In the genomic region with DNA sequence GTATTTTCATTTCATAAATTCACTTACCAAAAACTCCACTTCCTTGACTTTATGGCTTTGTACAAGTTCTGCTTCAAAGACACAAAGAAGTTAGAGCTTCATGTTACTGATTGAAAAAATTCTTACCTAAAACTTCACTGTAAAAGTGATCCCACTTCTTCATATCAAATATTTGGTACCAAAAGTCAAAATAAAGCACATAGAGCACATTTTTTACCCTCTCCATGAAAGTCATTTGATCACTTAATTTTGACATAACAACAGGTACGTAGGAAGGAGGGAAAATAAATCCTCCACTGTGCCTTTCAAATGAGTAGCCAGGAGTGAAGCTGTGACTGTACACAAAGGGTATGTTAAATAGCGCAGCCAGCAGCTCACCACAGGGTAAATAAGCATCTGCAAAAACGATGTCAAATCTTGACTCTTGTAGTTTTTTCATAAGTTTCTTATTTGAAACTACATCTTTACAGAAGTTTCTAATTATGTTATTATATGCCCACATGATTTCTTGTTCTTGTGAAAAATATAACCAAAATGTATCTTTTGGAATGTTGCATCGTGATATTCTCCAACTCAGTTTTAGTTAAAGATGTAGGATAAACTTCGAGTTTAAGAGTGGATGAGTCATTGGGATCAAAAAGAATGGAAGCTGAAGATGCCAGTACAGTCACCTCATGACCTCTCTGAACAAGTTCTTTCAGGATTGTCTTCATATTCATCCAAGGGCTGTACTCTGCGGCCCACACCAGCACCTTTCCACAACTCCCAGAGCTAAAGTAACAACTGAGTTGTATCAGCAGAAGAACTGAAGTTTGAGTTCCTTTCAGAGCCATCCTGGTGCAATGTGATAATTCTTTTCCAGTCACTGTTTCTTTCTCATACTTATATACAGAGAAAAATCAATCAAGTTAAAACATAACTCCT, we compare ENCODE assay signal across 7 cellular contexts.
DNase-seq lines count a peak whose midpoint lies in the region; ATAC-seq, FAIRE-seq and TF ChIP-seq lines count a peak whose summit lies in the region.
"Not testable (repeated sequence)": the region's sequence is repeated elsewhere in the genome, so short reads cannot be mapped to it uniquely, and the experiment has no call there.

No MANE protein-coding gene starts in this region.

- H3K27ac ChIP-seq in HUES48 (ENCODE audit: low read depth, low read length) (peak overlapping the region; percentile 76), right lobe of liver (peak overlapping the region; percentile 6 to 69 (median 30))
- H3K27ac ChIP-seq in H1 (ENCODE audit: low read depth, low read length); iPS-20b (ENCODE audit: low read length); neuronal stem cell (replicated peaks; ENCODE audit: low read length): not testable (repeated sequence)

- WGBS in H1 (ENCODE audit: extremely low coverage in 1 of 2, insufficient coverage in 1 of 2, insufficient read length in 1 of 2, insufficient replicate concordance in 2 of 2, low coverage in 1 of 2, low lambda C conversion rate in 2 of 2, missing lambda C conversion rate in 1 of 2), 2 experiments: 41% methylated on average over 6 of the region's 6 CpGs; no CpG with 5 or more reads in 1 of the 2 experiments
- WGBS in right lobe of liver (ENCODE audit: insufficient coverage, low coverage, low lambda C conversion rate, missing lambda C conversion rate): 25% methylated on average over 6 of the region's 6 CpGs
- WGBS in neuronal stem cell (ENCODE audit: extremely low coverage in 2 of 2, insufficient read length in 2 of 2, insufficient replicate concordance in 1 of 2), 2 donors: no CpG with 5 or more reads among the region's 6 CpGs

- not testable (repeated sequence) for TF ChIP-seq CTCF in H1 (IDR thresholded peaks at IDR 0.05; ENCODE audit: control extremely low read depth in 1 of 3, insufficient read depth in 1 of 3, low read depth in 1 of 3, low read length in 3 of 3); right lobe of liver (IDR thresholded peaks at IDR 0.05)

- not testable (repeated sequence) for H2AFZ ChIP-seq in H1 (ENCODE audit: low read length)
- H2AFZ ChIP-seq in neuronal stem cell (ENCODE audit: low read length): peak overlapping the region; percentile 78

- CTCF ChIA-PET in H1 (lab: Charles Lee; ENCODE audit: partially characterized antibody): not testable (repeated sequence)

- H2BK15ac ChIP-seq in H1 (ENCODE audit: low read length); neuronal stem cell (ENCODE audit: low read length): not testable (repeated sequence)

- H3K27me3 ChIP-seq in HUES48 (ENCODE audit: control insufficient read depth, insufficient read depth, low read length); adipocyte (replicated peaks; ENCODE audit: control insufficient read depth, insufficient read depth, low read length); H1 (replicated peaks in 1 of 4; ENCODE audit: control insufficient read depth in 3 of 4, extremely low read depth in 1 of 4, insufficient read depth in 3 of 4, low read length in 3 of 4); iPS-20b (ENCODE audit: insufficient read depth, low read length); right lobe of liver; neuronal stem cell (ENCODE audit: control insufficient read depth in 3 of 3, insufficient read depth in 3 of 3, low read depth in 1 of 3, low read length in 3 of 3): not testable (repeated sequence)

- H2BK12ac ChIP-seq in H1 (ENCODE audit: low read depth, low read length); neuronal stem cell (ENCODE audit: low read length): not testable (repeated sequence)

- H3K4me1 ChIP-seq in HUES48 (ENCODE audit: control insufficient read depth, insufficient read depth, low read length): peaks cover 32% of the 10 kb centered on the region
- not testable (repeated sequence) for H3K4me1 ChIP-seq in adipocyte (ENCODE audit: control insufficient read depth, insufficient read depth, low read length); H1 (replicated peaks in 1 of 4; ENCODE audit: control insufficient read depth in 3 of 4, insufficient read depth in 4 of 4, low read length in 3 of 4); neuronal stem cell (ENCODE audit: control insufficient read depth in 2 of 2, insufficient read depth in 1 of 2, low read depth in 1 of 2, low read length in 2 of 2)
- peaks cover 15% of the 10 kb centered on the region; the same call in 1 of the 2 replicates for H3K4me1 ChIP-seq in iPS-20b (ENCODE audit: insufficient read depth, low read length)
- H3K4me1 ChIP-seq in right lobe of liver: peaks cover 0 to 32% (median 7%) of the 10 kb centered on the region in 4 donors

- H3K4ac ChIP-seq in H1 (replicated peaks; ENCODE audit: insufficient read length, low read depth, low read length); neuronal stem cell (ENCODE audit: low read length): not testable (repeated sequence)

- H4K20me1 ChIP-seq in H1 (replicated peaks in 1 of 2; ENCODE audit: control insufficient read depth in 1 of 2, insufficient read depth in 2 of 2, low read length in 2 of 2): not testable (repeated sequence)

- H3K56ac ChIP-seq in H1 (replicated peaks; ENCODE audit: insufficient read length, low read depth, low read length): not testable (repeated sequence)

- H3K18ac ChIP-seq in H1 (ENCODE audit: extremely low read depth, low read length); neuronal stem cell (ENCODE audit: low read length): not testable (repeated sequence)

- not testable (repeated sequence) for H3K9ac ChIP-seq in HUES48 (ENCODE audit: low read depth, low read length); adipocyte (ENCODE audit: low read length); H1 (replicated peaks in 1 of 4; ENCODE audit: extremely low read depth in 1 of 4, low read depth in 3 of 4, low read length in 3 of 4); iPS-20b (ENCODE audit: low read depth, low read length); neuronal stem cell (ENCODE audit: low read depth, low read length, poor library complexity)

- H2BK5ac ChIP-seq in H1 (ENCODE audit: low read depth, low read length); neuronal stem cell (ENCODE audit: low read length): not testable (repeated sequence)

- intact Hi-C loops in right lobe of liver (cut with DNase I): not testable (repeated sequence)

- DNase-seq in DMS53 (lab: John Stamatoyannopoulos, UW) (peak; percentile 1), adipocyte (ENCODE audit: low read depth) (peak; percentile 3)
- not testable (repeated sequence) for DNase-seq in H1 (ENCODE audit: low read depth in 1 of 2, low spot score in 2 of 2); right lobe of liver; neuronal stem cell (ENCODE audit: low spot score)

- H4K91ac ChIP-seq in H1 (replicated peaks; ENCODE audit: insufficient read length, low read length); neuronal stem cell (ENCODE audit: low read depth, low read length, poor library complexity): not testable (repeated sequence)

- TF ChIP-seq EP300 in H1 (IDR thresholded peaks at IDR 0.05; ENCODE audit: borderline replicate concordance in 1 of 2, low read depth in 2 of 2, low read length in 2 of 2): not testable (repeated sequence)

- H3K79me2 ChIP-seq in H1 (ENCODE audit: control insufficient read depth in 1 of 2, insufficient read depth in 2 of 2, low read length in 2 of 2): not testable (repeated sequence)

- not testable (repeated sequence) for H3K79me1 ChIP-seq in H1 (ENCODE audit: low read depth, low read length); neuronal stem cell (ENCODE audit: low read depth, low read length)

- not testable (repeated sequence) for H4K5ac ChIP-seq in H1 (ENCODE audit: insufficient read length, low read depth, low read length)

- TF ChIP-seq RAD21 in H1 (IDR thresholded peaks at IDR 0.05 in 1 of 2, conservative IDR thresholded peaks at IDR 0.05 in 1 of 2; ENCODE audit: low read depth in 2 of 2, low read length in 2 of 2): not testable (repeated sequence)

- not testable (repeated sequence) for H3K36me3 ChIP-seq in HUES48 (ENCODE audit: control insufficient read depth, insufficient read depth, low read length); adipocyte (ENCODE audit: control insufficient read depth, insufficient read depth, low read length, severe bottlenecking); H1 (ENCODE audit: control insufficient read depth in 2 of 4, insufficient read depth in 4 of 4, low read length in 3 of 4); iPS-20b (ENCODE audit: insufficient read depth, low read depth, low read length); right lobe of liver; neuronal stem cell (replicated peaks in 1 of 2; ENCODE audit: control insufficient read depth in 2 of 2, insufficient read depth in 2 of 2, low read length in 2 of 2)

- peak overlapping the region in 1 of 2 experiments; percentile 46; a peak in 1 of 4 replicates for H3K4me2 ChIP-seq in H1 (ENCODE audit: insufficient read depth in 1 of 2, low read depth in 2 of 2, low read length in 2 of 2)
- H3K4me2 ChIP-seq in neuronal stem cell (ENCODE audit: insufficient read depth, low read length, poor library complexity, severe bottlenecking): not testable (repeated sequence)

- FAIRE-seq in H1 (lab: Jason Lieb, UNC): peak; percentile 95

- not testable (repeated sequence) for H2BK20ac ChIP-seq in H1 (ENCODE audit: low read length)

- H2AK5ac ChIP-seq in H1 (ENCODE audit: low read depth, low read length); neuronal stem cell (ENCODE audit: low read depth, low read length): not testable (repeated sequence)

- not testable (repeated sequence) for H3K9me3 ChIP-seq in HUES48 (ENCODE audit: control insufficient read depth, insufficient read depth, low read length); adipocyte (ENCODE audit: control insufficient read depth, low read length); H1 (ENCODE audit: insufficient read depth in 2 of 2, low read depth in 1 of 2, low read length in 1 of 2); iPS-20b (ENCODE audit: insufficient read depth, low read depth, low read length); right lobe of liver; neuronal stem cell (replicated peaks in 1 of 2; ENCODE audit: control insufficient read depth in 2 of 2, insufficient read depth in 1 of 2, low read depth in 1 of 2, low read length in 2 of 2)

- H4K8ac ChIP-seq in H1 (ENCODE audit: extremely low read depth, insufficient read depth, low read length); neuronal stem cell (ENCODE audit: low read depth, low read length): not testable (repeated sequence)

- not testable (repeated sequence) for H2BK120ac ChIP-seq in H1 (replicated peaks; ENCODE audit: low read depth, low read length); neuronal stem cell (ENCODE audit: low read depth, low read length)

- not testable (repeated sequence) for H3K23ac ChIP-seq in H1 (ENCODE audit: insufficient read length); neuronal stem cell (ENCODE audit: low read depth, low read length, poor library complexity)

- H3K14ac ChIP-seq in H1 (ENCODE audit: insufficient read length); neuronal stem cell (ENCODE audit: low read length): not testable (repeated sequence)

- H3K23me2 ChIP-seq in H1 (ENCODE audit: low read depth, low read length): not testable (repeated sequence)

- POLR2A ChIA-PET in H1 (lab: Charles Lee; ENCODE audit: partially characterized antibody): not testable (repeated sequence)

- peak; percentile 45 to 64 (median 54) for ATAC-seq in right lobe of liver

- TF ChIP-seq POLR2A in H1 (IDR thresholded peaks at IDR 0.05; ENCODE audit: control extremely low read depth in 1 of 2, low read depth in 2 of 2, low read length in 2 of 2); right lobe of liver (IDR thresholded peaks at IDR 0.05): not testable (repeated sequence)

- H3K4me3 ChIP-seq in HUES48 (ENCODE audit: low read depth, low read length); adipocyte (ENCODE audit: low read length); H1 (ENCODE audit: extremely low read depth in 1 of 4, insufficient read depth in 2 of 4, low read depth in 3 of 4, low read length in 4 of 4); neuronal stem cell (ENCODE audit: low read length in 2 of 2): not testable (repeated sequence)
- H3K4me3 ChIP-seq in iPS-20b (ENCODE audit: low read length) (peak overlapping the region; percentile 43; the same call in 1 of the 2 replicates), right lobe of liver (peak overlapping the region in 2 of 3 donors; percentile 28 to 43)
